ENCODE assay signal across 8 cellular contexts in genomic region chr14:91415794-91416743, GRCh38. TPM values are rescaled to one million over a fixed set of nuclear protein-coding genes. Genes with fewer than 3 reads are reported as not detected.
DNase-seq lines count a peak whose midpoint lies in the region; ATAC-seq and TF ChIP-seq lines count a peak whose summit lies in the region.

No MANE protein-coding gene starts in this region.

- H3K4me3 Mint-ChIP-seq in chondrocyte (ENCODE audit: unreplicated experiment): peak overlapping the region; percentile 61
- peak overlapping the region; percentile 93 to 100 (median 99) for H3K4me3 Mint-ChIP-seq in naive thymus-derived CD8-positive, alpha-beta T cell

- no peaks in the 10 kb centered on the region for H3K36me3 ChIP-seq in vagina

- peaks cover 24% of the 10 kb centered on the region for H3K4me1 ChIP-seq in vagina

- peak; percentile 36 for ATAC-seq in GM19468 (IDR thresholded peaks at IDR 0.05; ENCODE audit: extremely low read depth, unreplicated experiment)
- ATAC-seq in HG03558 (IDR thresholded peaks at IDR 0.05; ENCODE audit: extremely low read depth, unreplicated experiment): peak; percentile 35
- peak; percentile 52 to 69 for ATAC-seq in naive thymus-derived CD8-positive, alpha-beta T cell

- H3K27ac ChIP-seq in vagina: peak overlapping the region; percentile 39

- H3K9me3 ChIP-seq in vagina: no peaks in the 10 kb centered on the region

- no peaks in the 10 kb centered on the region for H3K36me3 Mint-ChIP-seq in chondrocyte (ENCODE audit: low read depth)
- peaks cover 7 to 39% (median 22%) of the 10 kb centered on the region in 3 donors for H3K36me3 Mint-ChIP-seq in naive thymus-derived CD8-positive, alpha-beta T cell

- peaks cover 5% of the 10 kb centered on the region for H3K27me3 Mint-ChIP-seq in chondrocyte (ENCODE audit: low read depth)
- peaks cover 0 to 2% (median 0%) of the 10 kb centered on the region in 5 donors for H3K27me3 Mint-ChIP-seq in naive thymus-derived CD8-positive, alpha-beta T cell

- intact Hi-C loops in vagina (cut with DNase I): loop anchor here (5.0 kb wide), 1 partner anchor 94 kb away; no protein-coding TSS in a partner anchor

- peak overlapping the region; percentile 53 to 63 for H3K4me3 ChIP-seq in vagina

- peaks cover 28% of the 10 kb centered on the region for H3K4me1 Mint-ChIP-seq in chondrocyte (ENCODE audit: low read depth)
- peaks cover 32 to 71% (median 59%) of the 10 kb centered on the region in 4 donors for H3K4me1 Mint-ChIP-seq in naive thymus-derived CD8-positive, alpha-beta T cell

- peak overlapping the region; percentile 53 for H3K27ac Mint-ChIP-seq in chondrocyte (ENCODE audit: unreplicated experiment)
- H3K27ac Mint-ChIP-seq in naive thymus-derived CD8-positive, alpha-beta T cell: peak overlapping the region; percentile 93 to 100 (median 99)

- TF ChIP-seq CTCF in chondrocyte (IDR thresholded peaks at IDR 0.05) (no peak), vagina (IDR thresholded peaks at IDR 0.05) (no peak)

- POLR2A ChIA-PET in naive thymus-derived CD8-positive, alpha-beta T cell (lab: Charles Lee): interaction anchor here (0.6 to 25.2 kb wide), 16 partner anchors 19 to 706 kb away, joined by 3 to 643 read pairs (median 4); partner anchors contain the start of genes CPSF2, GPR68, NDUFB1 and RPS6KA5

- no peaks in the 10 kb centered on the region for H3K27me3 ChIP-seq in vagina

- no peak for TF ChIP-seq POLR2A in vagina (IDR thresholded peaks at IDR 0.05)

- no peaks in the 10 kb centered on the region for H3K9me3 Mint-ChIP-seq in chondrocyte (ENCODE audit: low read depth)
- H3K9me3 Mint-ChIP-seq in naive thymus-derived CD8-positive, alpha-beta T cell: no peaks in the 10 kb centered on the region

- DNase-seq in Daoy (ENCODE audit: low read depth) (peak; percentile 56), T-helper 1 cell (peak; percentile 40 to 90 (median 61)), chondrocyte (ENCODE audit: low spot score) (no peak), vagina (ENCODE audit: extremely low spot score in 2 of 2) (no peak), superior temporal gyrus (ENCODE audit: extremely low spot score) (no peak)
- peak in 9 of 10 donors; percentile 58 to 92 (median 82) for DNase-seq in naive thymus-derived CD8-positive, alpha-beta T cell

RNA-seq across cellular contexts. Expression of gene CCDC88C, which starts 1.6 kb away (rescaled TPM):
- 6.1 and 7.2 TPM in 2 replicates for total RNA-seq in Daoy (2014; rRNA removed; shearing (Covaris generic))
- total RNA-seq in chondrocyte: 1.1 to 3.6 TPM (median 2.3 TPM) in 3 replicates
- total RNA-seq in naive thymus-derived CD8-positive, alpha-beta T cell: 100 to 1,000 TPM; 300 to 322 TPM
- 10 to 100 TPM; 23.4 to 41.9 (median 24.0) TPM for polyA plus RNA-seq in naive thymus-derived CD8-positive, alpha-beta T cell
- total RNA-seq in vagina: 42.2 TPM

Comparison
In these comparisons a context has a peak if more than half of its experiments do, and no peak if none do; other contexts are left out.
1. DNase-seq: peak in Daoy (single experiment), T-helper 1 cell (5 of 5) and naive thymus-derived CD8-positive, alpha-beta T cell (9 of 10); none in chondrocyte (single experiment), vagina (0 of 2) and superior temporal gyrus (single experiment).
2. Peak in every context shown above with its lines, with median percentiles within 50 percentile points of each other: ATAC-seq.